9 cellular contexts compared by ENCODE assay signal in the genomic region with DNA sequence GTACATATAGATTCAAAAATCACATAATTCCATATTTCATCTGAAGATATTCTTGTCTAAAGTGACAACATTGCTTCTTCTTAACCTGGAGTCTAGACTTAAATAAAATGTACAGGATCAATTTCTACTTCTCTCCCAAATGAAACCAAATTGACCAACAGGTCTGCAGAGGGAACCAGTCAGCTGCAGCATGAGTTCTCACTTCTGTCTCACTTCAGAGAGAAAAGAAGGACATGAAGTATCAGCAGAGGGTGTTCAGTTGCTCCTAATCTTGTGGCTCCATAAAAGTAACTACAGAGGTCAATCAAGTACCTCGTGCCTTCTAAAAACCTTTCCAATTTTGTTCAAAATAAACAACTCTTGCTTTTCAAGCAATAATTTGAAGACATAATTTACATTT. TPM values are rescaled to one million over a fixed set of nuclear protein-coding genes. Genes with fewer than 3 reads are reported as not detected.
"Had no signal": no experiment of that assay in that cellular context is flagged by ENCODE, and none has a peak within 500 bp of the region (broad histone marks: within the 10 kb centered on the region; RNA-seq: fewer than 3 reads in every experiment).

No MANE protein-coding gene starts in this region.

- H3K4me1 Mint-ChIP-seq: H9 had no signal

- DNase-seq: GM23248, GOT3, H9, HCEC 1CT, KG1 had no signal

- FAIRE-seq: H54, HepG2 had no signal

- ATAC-seq: HepG2 had no signal

- H3K4me3 ChIP-seq: GM23248 had no signal

- H3K9ac ChIP-seq: GM23248 had no signal

- H3K36me3 Mint-ChIP-seq: IgD-negative memory B cell had no signal

- H3K4me3 Mint-ChIP-seq: H9, IgD-negative memory B cell had no signal

- H2AFZ ChIP-seq: GM23248 had no signal

- H3K27ac ChIP-seq: GM23248, HL-60 had no signal

RNA-seq across cellular contexts. Expression of a gene that starts 47.2 kb away (rescaled TPM):
- total RNA-seq: HepG2 had no signal
